19 cellular contexts compared by ENCODE assay signal in the genomic region with DNA sequence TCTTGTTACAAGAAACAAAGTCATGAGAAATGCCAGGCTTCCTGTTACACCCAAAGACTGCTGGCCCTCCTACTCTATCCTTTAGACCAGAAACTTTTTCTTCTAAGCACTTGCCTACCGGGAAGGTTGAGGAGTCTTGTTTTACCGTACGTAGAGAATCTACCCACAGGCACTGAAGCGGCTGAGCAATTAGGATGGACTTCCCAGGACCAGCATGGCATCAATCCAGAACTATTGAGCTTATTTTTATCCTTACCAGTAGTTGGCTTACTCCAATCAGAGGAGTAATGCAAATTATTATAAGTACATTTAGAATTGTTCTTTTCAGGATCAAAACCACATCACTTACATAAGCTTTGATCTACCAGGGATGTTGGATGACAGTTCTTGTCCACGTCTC. TPM values are rescaled to one million over a fixed set of nuclear protein-coding genes. Genes with fewer than 3 reads are reported as not detected.
DNase-seq lines count a peak whose midpoint lies in the region; ATAC-seq and TF ChIP-seq lines count a peak whose summit lies in the region.
"Had no signal": no experiment of that assay in that cellular context is flagged by ENCODE, and none has a peak within 500 bp of the region (broad histone marks: within the 10 kb centered on the region; RNA-seq: fewer than 3 reads in every experiment).

No MANE protein-coding gene starts in this region.

- peak overlapping the region; percentile 63 for H3K27ac Mint-ChIP-seq in activated CD8-positive, alpha-beta T cell treated with anti-CD3 and anti-CD28 coated beads for 36 hours
- no peak overlapping the region for H3K27ac Mint-ChIP-seq in activated CD8-positive, alpha-beta T cell treated with anti-CD3 and anti-CD28 coated beads, Interleukin-2, amount 10 ng/mL, durations not matched to agents 7 days and 5 days
- H3K27ac Mint-ChIP-seq: CD8-positive, alpha-beta T cell had no signal

- no peaks in the 10 kb centered on the region for H3K27me3 Mint-ChIP-seq in activated CD8-positive, alpha-beta T cell treated with anti-CD3 and anti-CD28 coated beads for 36 hours
- no peaks in the 10 kb centered on the region for H3K27me3 Mint-ChIP-seq in activated CD8-positive, alpha-beta T cell treated with anti-CD3 and anti-CD28 coated beads, Interleukin-2, amount 10 ng/mL, durations not matched to agents 7 days and 5 days (ENCODE audit: low read depth)
- H3K27me3 Mint-ChIP-seq: IgD-negative memory B cell had no signal

- H3K4me3 ChIP-seq in left ventricle myocardium inferior (no peak overlapping the region), mesodermal cell (ENCODE audit: extremely low read depth, insufficient read depth, low read length, poor library complexity, severe bottlenecking) (no peak overlapping the region), PC-3 (ENCODE audit: low read length) (no peak overlapping the region)
- H3K4me3 ChIP-seq: Peyer's patch had no signal

- POLR2A ChIA-PET in activated CD8-positive, alpha-beta T cell treated with anti-CD3 and anti-CD28 coated beads for 36 hours (lab: Charles Lee), result interaction anchor here (1.1 to 1.4 kb wide), 4 partner anchors 9 to 66 kb away, joined by 3 to 4 read pairs (median 3); no protein-coding TSS in a partner anchor
- POLR2A ChIA-PET in activated CD8-positive, alpha-beta T cell treated with anti-CD3 and anti-CD28 coated beads, Interleukin-2, amount 10 ng/mL, durations not matched to agents 7 days and 5 days (lab: Charles Lee), result interaction anchor here (0.8 kb wide), 1 partner anchor 26 kb away, joined by 4 read pairs; the partner anchor contains the start of gene CEP95
- POLR2A ChIA-PET in PC-3 (lab: Charles Lee; ENCODE audit: unreplicated experiment), result no interaction called here

- peaks cover 20% of the 10 kb centered on the region for H3F3A ChIP-seq in PC-3 (ENCODE audit: low read length, unreplicated experiment)

- no peaks in the 10 kb centered on the region for H3K9me3 Mint-ChIP-seq in activated CD8-positive, alpha-beta T cell treated with anti-CD3 and anti-CD28 coated beads for 36 hours
- no peaks in the 10 kb centered on the region for H3K9me3 Mint-ChIP-seq in activated CD8-positive, alpha-beta T cell treated with anti-CD3 and anti-CD28 coated beads, Interleukin-2, amount 10 ng/mL, durations not matched to agents 7 days and 5 days (ENCODE audit: insufficient read depth)
- H3K9me3 Mint-ChIP-seq: CD8-positive, alpha-beta T cell; IgD-negative memory B cell had no signal

- H3K9me2 ChIP-seq in PC-3 (replicated peaks; ENCODE audit: low read length), result no peaks in the 10 kb centered on the region

- no peaks in the 10 kb centered on the region for H3K27me3 ChIP-seq in left ventricle myocardium inferior (ENCODE audit: low read depth)
- H3K27me3 ChIP-seq in PC-3 (ENCODE audit: low read length), result no peaks in the 10 kb centered on the region
- H3K27me3 ChIP-seq: Peyer's patch had no signal

- no peak for DNase-seq in activated CD8-positive, alpha-beta T cell treated with anti-CD3 and anti-CD28 coated beads for 36 hours
- DNase-seq in activated CD8-positive, alpha-beta T cell treated with anti-CD3 and anti-CD28 coated beads, Interleukin-2, amount 10 ng/mL, durations not matched to agents 7 days and 5 days, result no peak
- DNase-seq in left ventricle myocardium superior, result no peak
- no peak for DNase-seq in left ventricle myocardium inferior
- DNase-seq in stimulated activated CD4-positive, alpha-beta T cell treated with anti-CD3 and anti-CD28 coated beads, Interleukin-4, amount 100 ng/mL, for 4 hours, result no peak
- no peak for DNase-seq in DMS79 treated with DMSO at 0.1 percent for 48 hours (lab: John Stamatoyannopoulos, UW)
- no peak for DNase-seq in PC-3
- DNase-seq: 8988T; CD8-positive, alpha-beta T cell; HCEC 1CT; NCI-H1105 treated with DMSO at 0.1 percent for 48 hours; NCI-H1694 treated with DMSO at 0.1 percent for 48 hours; NCI-H2107; NCI-H226; NCI-H524 treated with DMSO at 0.1 percent for 48 hours; Peyer's patch had no signal

- CTCF ChIA-PET in activated CD8-positive, alpha-beta T cell treated with anti-CD3 and anti-CD28 coated beads for 36 hours (lab: Charles Lee), result interaction anchor here (2.8 to 3.2 kb wide), 2 partner anchors 13 to 117 kb away, joined by 11 to 19 read pairs; no protein-coding TSS in a partner anchor
- CTCF ChIA-PET in activated CD8-positive, alpha-beta T cell treated with anti-CD3 and anti-CD28 coated beads, Interleukin-2, amount 10 ng/mL, durations not matched to agents 7 days and 5 days (lab: Charles Lee), result interaction anchor here (0.9 to 3.3 kb wide), 4 partner anchors 12 to 117 kb away, joined by 3 to 17 read pairs (median 3); no protein-coding TSS in a partner anchor
- CTCF ChIA-PET in PC-3 (lab: Charles Lee), result interaction anchor here (0.6 kb wide), 1 partner anchor 13 kb away, joined by 3 read pairs; no protein-coding TSS in a partner anchor

- BruUV-seq in PC-3 (replicated peaks; lab: Mats Ljungman, UMichigan), result no TSS peak

- H3K9ac ChIP-seq in PC-3 (ENCODE audit: low read length), result no peak overlapping the region

- no peaks in the 10 kb centered on the region for H4K20me1 ChIP-seq in PC-3 (ENCODE audit: low read length)

- H2AFZ ChIP-seq in PC-3 (ENCODE audit: low read length), result no peak overlapping the region

- H3K9me3 ChIP-seq in left ventricle myocardium inferior (replicated peaks), result no peaks in the 10 kb centered on the region
- H3K9me3 ChIP-seq in mesodermal cell (ENCODE audit: control insufficient read depth, low read length), result no peaks in the 10 kb centered on the region
- no peaks in the 10 kb centered on the region for H3K9me3 ChIP-seq in PC-3 (ENCODE audit: low read length)
- H3K9me3 ChIP-seq: Peyer's patch had no signal

- H3K4me3 Mint-ChIP-seq in activated CD8-positive, alpha-beta T cell treated with anti-CD3 and anti-CD28 coated beads for 36 hours, result no peak overlapping the region
- H3K4me3 Mint-ChIP-seq in activated CD8-positive, alpha-beta T cell treated with anti-CD3 and anti-CD28 coated beads, Interleukin-2, amount 10 ng/mL, durations not matched to agents 7 days and 5 days, result no peak overlapping the region
- H3K4me3 Mint-ChIP-seq: CD8-positive, alpha-beta T cell had no signal

- TF ChIP-seq CTCF in activated CD8-positive, alpha-beta T cell treated with anti-CD3 and anti-CD28 coated beads for 36 hours (IDR thresholded peaks at IDR 0.05), result no peak
- TF ChIP-seq CTCF in left ventricle myocardium inferior (IDR thresholded peaks at IDR 0.05; ENCODE audit: borderline replicate concordance) (no peak), PC-3 (conservative IDR thresholded peaks at IDR 0.05; ENCODE audit: low read depth, low read length) (no peak)

- peaks cover 100% of the 10 kb centered on the region for H3K36me3 ChIP-seq in left ventricle myocardium inferior
- peaks cover 92% of the 10 kb centered on the region for H3K36me3 ChIP-seq in mesodermal cell (ENCODE audit: control insufficient read depth, insufficient read depth, low read length)
- H3K36me3 ChIP-seq in PC-3 (ENCODE audit: low read depth, low read length), result peaks cover 90% of the 10 kb centered on the region

- WGBS in mesodermal cell (ENCODE audit: insufficient coverage in 2 of 2), 2 experiments, result 86 to 97% methylated on average over 3 to 5 of the region's 5 CpGs

- intact Hi-C loops in activated CD8-positive, alpha-beta T cell treated with anti-CD3 and anti-CD28 coated beads for 36 hours (cut with micrococcal nuclease), result no loop called here
- intact Hi-C loops in left ventricle myocardium superior (cut with micrococcal nuclease) (no loop called here), left ventricle myocardium inferior (cut with micrococcal nuclease) (no loop called here), PC-3 (cut with micrococcal nuclease) (no loop called here)

- H3K36me3 Mint-ChIP-seq in activated CD8-positive, alpha-beta T cell treated with anti-CD3 and anti-CD28 coated beads for 36 hours (ENCODE audit: low read depth), result peaks cover 46% of the 10 kb centered on the region
- H3K36me3 Mint-ChIP-seq in activated CD8-positive, alpha-beta T cell treated with anti-CD3 and anti-CD28 coated beads, Interleukin-2, amount 10 ng/mL, durations not matched to agents 7 days and 5 days (ENCODE audit: low read depth), result peaks cover 68% of the 10 kb centered on the region

- no peak overlapping the region for H3K4me2 ChIP-seq in PC-3 (ENCODE audit: low read length)

- peaks cover 12% of the 10 kb centered on the region for H3K4me1 Mint-ChIP-seq in activated CD8-positive, alpha-beta T cell treated with anti-CD3 and anti-CD28 coated beads for 36 hours (ENCODE audit: low read depth)
- H3K4me1 Mint-ChIP-seq in activated CD8-positive, alpha-beta T cell treated with anti-CD3 and anti-CD28 coated beads, Interleukin-2, amount 10 ng/mL, durations not matched to agents 7 days and 5 days (ENCODE audit: low read depth), result no peaks in the 10 kb centered on the region

- no peak for ATAC-seq in activated CD8-positive, alpha-beta T cell treated with anti-CD3 and anti-CD28 coated beads for 36 hours
- no peak for ATAC-seq in activated CD8-positive, alpha-beta T cell treated with anti-CD3 and anti-CD28 coated beads, Interleukin-2, amount 10 ng/mL, durations not matched to agents 7 days and 5 days
- ATAC-seq in left ventricle myocardium superior (peak; percentile 58), PC-3 (no peak)
- ATAC-seq: CD8-positive, alpha-beta T cell; Right ventricle myocardium inferior had no signal

- no peaks in the 10 kb centered on the region for H3K79me2 ChIP-seq in PC-3 (ENCODE audit: low read length)

- H3K4me1 ChIP-seq in left ventricle myocardium inferior, result no peaks in the 10 kb centered on the region
- H3K4me1 ChIP-seq in mesodermal cell (ENCODE audit: control insufficient read depth, insufficient read depth, low read length, poor library complexity, severe bottlenecking), result no peaks in the 10 kb centered on the region
- H3K4me1 ChIP-seq in PC-3 (ENCODE audit: insufficient read depth, low read length), result no peaks in the 10 kb centered on the region
- H3K4me1 ChIP-seq: Peyer's patch had no signal

- no peak overlapping the region for H3K27ac ChIP-seq in left ventricle myocardium inferior (replicated peaks)
- peak overlapping the region; percentile 30 for H3K27ac ChIP-seq in mesodermal cell (ENCODE audit: low read depth, low read length, severe bottlenecking)
- no peak overlapping the region for H3K27ac ChIP-seq in PC-3 (ENCODE audit: low read length)
- H3K27ac ChIP-seq: Peyer's patch had no signal

RNA-seq across cellular contexts. Expression of gene CEP95, which starts 25.6 kb away (rescaled TPM):
- 10 to 100 TPM; 45.2 to 45.7 TPM for total RNA-seq in activated CD8-positive, alpha-beta T cell treated with anti-CD3 and anti-CD28 coated beads for 36 hours
- 10 to 100 TPM; 49.2 to 51.7 TPM for total RNA-seq in activated CD8-positive, alpha-beta T cell treated with anti-CD3 and anti-CD28 coated beads, Interleukin-2, amount 10 ng/mL, durations not matched to agents 7 days and 5 days
- total RNA-seq in left ventricle myocardium superior (11.1 TPM), left ventricle myocardium inferior (10.1 TPM), PC-3 (2014; rRNA removed) (32.4 and 59.1 TPM in 2 replicates)
- polyA plus RNA-seq in mesodermal cell (2013, experiment 1 of 2), result 42.0 TPM
- polyA plus RNA-seq in mesodermal cell (2013, experiment 2 of 2), result 54.5 TPM

RNA-seq across cellular contexts. Expression of gene DDX5, which starts 26.3 kb away (rescaled TPM):
- total RNA-seq in activated CD8-positive, alpha-beta T cell treated with anti-CD3 and anti-CD28 coated beads for 36 hours, result 100 to 1,000 TPM; 632 to 668 TPM
- total RNA-seq in activated CD8-positive, alpha-beta T cell treated with anti-CD3 and anti-CD28 coated beads, Interleukin-2, amount 10 ng/mL, durations not matched to agents 7 days and 5 days, result 100 to 1,000 TPM; 853 to 855 TPM
- total RNA-seq in left ventricle myocardium superior (333 TPM), left ventricle myocardium inferior (326 TPM), PC-3 (2014; rRNA removed) (450 and 493 TPM in 2 replicates)
- 516 TPM for polyA plus RNA-seq in mesodermal cell (2013, experiment 1 of 2)
- polyA plus RNA-seq in mesodermal cell (2013, experiment 2 of 2), result 561 TPM

RNA-seq across cellular contexts. Expression of gene POLG2, which starts 35.6 kb away (rescaled TPM):
- total RNA-seq in activated CD8-positive, alpha-beta T cell treated with anti-CD3 and anti-CD28 coated beads for 36 hours, result 10 to 100 TPM; 37.3 to 41.1 TPM
- total RNA-seq in activated CD8-positive, alpha-beta T cell treated with anti-CD3 and anti-CD28 coated beads, Interleukin-2, amount 10 ng/mL, durations not matched to agents 7 days and 5 days, result 10 to 100 TPM; 31.3 to 33.7 TPM
- total RNA-seq in left ventricle myocardium superior, result 5.9 TPM
- 9.7 TPM for total RNA-seq in left ventricle myocardium inferior
- 15.3 TPM for polyA plus RNA-seq in mesodermal cell (2013, experiment 1 of 2)
- polyA plus RNA-seq in mesodermal cell (2013, experiment 2 of 2), result 17.5 TPM
- total RNA-seq in PC-3 (2014; rRNA removed), result 20.3 and 37.7 TPM in 2 replicates
